Comparison of ENCODE assay signal across 1 cellular context in the genomic region with DNA sequence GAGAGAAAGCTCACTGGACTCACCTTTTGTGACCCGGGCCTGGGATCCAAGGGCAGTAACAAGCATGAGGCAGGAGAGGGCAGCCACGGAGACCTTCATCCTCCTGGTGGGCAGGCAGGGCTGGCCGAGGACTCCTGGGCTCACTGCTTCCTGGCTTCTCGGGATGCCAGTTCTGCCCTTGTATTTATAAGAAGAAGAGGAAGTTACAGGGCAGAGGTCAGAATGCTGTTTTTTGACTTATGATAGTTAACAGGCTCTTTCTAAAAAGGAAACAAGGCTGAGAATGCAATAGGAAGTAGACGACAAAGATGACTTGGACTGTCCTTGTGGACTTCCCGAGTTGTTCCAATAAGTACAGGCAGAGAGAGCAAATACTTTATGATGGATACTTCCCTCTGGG.
TF ChIP-seq lines count a peak whose summit lies in the region.

A gene with protein sequence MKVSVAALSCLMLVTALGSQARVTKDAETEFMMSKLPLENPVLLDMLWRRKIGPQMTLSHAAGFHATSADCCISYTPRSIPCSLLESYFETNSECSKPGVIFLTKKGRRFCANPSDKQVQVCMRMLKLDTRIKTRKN (minus strand): TSS at position 174 of the 400 bp plus-strand sequence. CDS start 75 bp downstream, at position 99.

TF ChIP-seq in endothelial cell of umbilical vein, 7 proteins besides CTCF, POLR2A, EP300 and RAD21:
- no peak for TF ChIP-seq FOS (IDR thresholded peaks at IDR 0.05; ENCODE audit: borderline replicate concordance, insufficient read depth, low read length)
- TF ChIP-seq MYC (IDR thresholded peaks at IDR 0.05; ENCODE audit: low read depth, low read length), result no peak
- no peak for TF ChIP-seq GATA2 (IDR thresholded peaks at IDR 0.05; ENCODE audit: insufficient read depth, insufficient read length, low read depth, low read length)
- no peak for TF ChIP-seq JUN (IDR thresholded peaks at IDR 0.05; ENCODE audit: borderline replicate concordance, insufficient read depth, insufficient read length, low read depth)
- TF ChIP-seq POLR2AphosphoS5 (IDR thresholded peaks at IDR 0.05; ENCODE audit: insufficient read depth, low read depth, low read length), result no peak
- no peak for TF ChIP-seq EZH2 (IDR thresholded peaks at IDR 0.05; ENCODE audit: borderline replicate concordance, low read depth, low read length, severe bottlenecking)
